Comparison of ENCODE assay signal across 1 cellular context in the genomic region with DNA sequence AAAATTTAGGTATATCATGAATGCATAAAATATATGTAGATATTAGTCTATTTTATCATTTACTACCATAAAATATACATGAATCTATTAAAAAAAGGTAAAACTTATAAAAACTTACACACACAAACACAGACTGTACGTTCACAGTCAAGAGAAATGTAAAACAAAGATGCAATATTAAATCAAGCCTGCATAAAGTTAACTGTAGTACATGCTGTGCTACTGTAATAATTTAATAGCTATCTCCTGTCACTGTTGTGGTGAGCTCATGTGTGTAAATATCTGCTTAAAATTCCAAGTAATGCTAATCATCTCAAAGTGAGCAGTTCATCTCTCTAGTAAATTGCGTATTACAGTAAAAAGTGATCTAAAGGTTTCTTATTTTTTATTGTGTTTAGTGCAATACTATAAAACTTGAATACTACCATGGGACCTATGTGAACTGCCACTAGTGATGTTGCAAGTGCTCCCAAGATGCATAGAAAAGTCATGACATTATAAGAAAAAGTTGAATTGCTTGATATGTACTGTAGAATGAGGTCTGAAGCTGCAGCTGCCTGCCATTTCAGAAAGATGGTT.
TF ChIP-seq lines count a peak whose summit lies in the region.

No MANE protein-coding gene starts in this region.

TF ChIP-seq in GM23338, 12 proteins besides CTCF, POLR2A, EP300 and RAD21 (continued from another document):
- TF ChIP-seq REST (IDR thresholded peaks at IDR 0.05; ENCODE audit: unreplicated experiment), result no peak
- no peak for TF ChIP-seq CREB1 (CRISPR knock-in tag; IDR thresholded peaks at IDR 0.05; ENCODE audit: low read depth)
- no peak for TF ChIP-seq POLR2AphosphoS5 (IDR thresholded peaks at IDR 0.05; ENCODE audit: low read depth)
